Comparison of ENCODE assay signal across 8 cellular contexts in the genomic region with DNA sequence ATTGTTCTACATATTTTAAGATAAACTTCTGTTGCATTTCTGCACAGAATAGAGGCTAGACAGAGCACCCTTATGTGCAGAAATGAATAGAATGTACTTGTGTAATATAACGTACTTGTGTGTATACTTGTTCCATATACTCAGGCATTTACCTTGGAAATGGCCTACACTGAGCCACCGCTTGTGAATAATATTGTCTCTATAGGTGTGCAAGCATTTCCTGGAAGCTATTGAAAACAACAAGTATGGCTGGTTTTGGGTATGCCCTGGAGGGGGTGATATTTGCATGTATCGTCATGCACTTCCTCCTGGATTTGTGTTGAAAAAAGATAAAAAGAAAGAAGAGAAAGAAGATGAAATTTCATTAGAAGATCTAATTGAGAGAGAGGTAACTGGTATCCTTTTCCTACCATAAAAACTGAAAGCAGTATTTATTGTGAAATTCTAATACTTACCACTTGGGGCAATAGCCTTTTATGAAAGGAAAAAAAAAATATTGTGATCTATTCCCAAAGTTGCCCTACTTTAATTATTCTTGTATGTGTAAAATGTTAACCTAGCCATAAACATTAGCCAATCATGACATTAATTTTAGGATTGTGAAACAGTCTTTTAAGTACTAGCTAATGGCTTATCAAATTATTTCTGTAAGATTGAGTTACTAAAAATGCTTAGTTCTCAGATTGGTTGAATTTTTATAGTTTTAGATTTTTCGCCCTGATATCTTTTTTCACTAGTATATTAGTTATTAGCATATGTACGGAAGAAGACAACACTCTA. TPM values are rescaled to one million over a fixed set of nuclear protein-coding genes. Genes with fewer than 3 reads are reported as not detected.
DNase-seq lines count a peak whose midpoint lies in the region; ATAC-seq, FAIRE-seq and TF ChIP-seq lines count a peak whose summit lies in the region.

No MANE protein-coding gene starts in this region.

- BruUV-seq in A673 (replicated peaks; lab: Mats Ljungman, UMichigan) (no TSS peak), PC-9 (replicated peaks; lab: Mats Ljungman, UMichigan) (no TSS peak)

- TF ChIP-seq EP300 in ovary (IDR thresholded peaks at IDR 0.05) = no peak

- intact Hi-C loops in A673 (cut with micrococcal nuclease; ENCODE audit: unreplicated experiment) = loop anchor here (1.0 to 10.0 kb wide), 3 partner anchors 137 to 951 kb away; no protein-coding TSS in a partner anchor
- intact Hi-C loops in PC-9 (cut with micrococcal nuclease; ENCODE audit: unreplicated experiment) = loop anchor here (1.0 kb wide), 2 partner anchors 137 to 277 kb away; no protein-coding TSS in a partner anchor
- intact Hi-C loops in ovary (cut with DNase I) = loop anchor here in 1 of 4 donors (5.0 kb wide), 1 partner anchor 138 kb away; no protein-coding TSS in a partner anchor

- POLR2A ChIA-PET in A673 (lab: Charles Lee; ENCODE audit: low non-redundant PET) = no interaction called here
- POLR2A ChIA-PET in PC-9 (lab: Charles Lee; ENCODE audit: unreplicated experiment) = no interaction called here

- TF ChIP-seq POLR2A in ovary (IDR thresholded peaks at IDR 0.05) = no peak

- H3K36me3 ChIP-seq in A673 (ENCODE audit: insufficient read depth, low read length, poor library complexity, severe bottlenecking) (peaks cover 83% of the 10 kb centered on the region), PC-9 (ENCODE audit: low read depth) (peaks cover 23% of the 10 kb centered on the region), ovary (no peaks in the 10 kb centered on the region)

- DNase-seq in A673 (ENCODE audit: low spot score) = peak; percentile 62
- DNase-seq in PC-9 = no peak
- no peak for DNase-seq in ovary
- DNase-seq in NCI-H1930 (lab: John Stamatoyannopoulos, UW) = no peak

- TF ChIP-seq CTCF in A673 (conservative IDR thresholded peaks at IDR 0.05; ENCODE audit: low read depth, low read length) (peak; percentile 71), GM12875 (IDR thresholded peaks at IDR 0.05; ENCODE audit: borderline replicate concordance, insufficient read depth, low read depth, low read length) (0 out of 2 replicates have a peak, but pooled peaks have one; percentile 8), PC-9 (conservative IDR thresholded peaks at IDR 0.05) (peak; percentile 75), ovary (IDR thresholded peaks at IDR 0.05) (peak in 2 of 3 donors; percentile 29 to 30)

- H3K27ac ChIP-seq in A673 (ENCODE audit: low read depth, low read length, poor library complexity, severe bottlenecking) = no peak overlapping the region
- H3K27ac ChIP-seq in PC-9 = no peak overlapping the region
- H3K27ac ChIP-seq in ovary = no peak overlapping the region

- H3F3A ChIP-seq in PC-9 (ENCODE audit: insufficient read depth, low read depth) = peaks cover 8% of the 10 kb centered on the region

- H3K4me1 ChIP-seq in A673 (ENCODE audit: insufficient read depth, low read length, poor library complexity, severe bottlenecking) (no peaks in the 10 kb centered on the region), PC-9 (replicated peaks; ENCODE audit: insufficient read depth) (no peaks in the 10 kb centered on the region), ovary (ENCODE audit: insufficient read depth) (no peaks in the 10 kb centered on the region)

- H4K20me1 ChIP-seq in PC-9 (ENCODE audit: insufficient read depth) = peaks cover 11% of the 10 kb centered on the region

- CTCF ChIA-PET in A673 (lab: Charles Lee) = interaction anchor here (1.4 kb wide), 1 partner anchor 136 kb away, joined by 5 read pairs; no protein-coding TSS in a partner anchor
- CTCF ChIA-PET in PC-9 (lab: Charles Lee) = interaction anchor here (0.7 to 1.2 kb wide), 2 partner anchors 138 to 723 kb away, joined by 3 to 4 read pairs; no protein-coding TSS in a partner anchor

- H3K79me2 ChIP-seq in PC-9 (ENCODE audit: low read depth) = 0 out of 2 replicates have a peak, but pooled peaks cover 3% of the 10 kb centered on the region

- no peaks in the 10 kb centered on the region for H3K9me2 ChIP-seq in PC-9 (ENCODE audit: insufficient read depth)

- FAIRE-seq in endometrium (lab: Jason Lieb, UNC) = peak; percentile 86

- H2AFZ ChIP-seq in PC-9 = no peak overlapping the region

- H3K4me2 ChIP-seq in PC-9 = no peak overlapping the region

- H3K4me3 ChIP-seq in A673 (ENCODE audit: low read depth, low read length, poor library complexity, severe bottlenecking) = no peak overlapping the region
- H3K4me3 ChIP-seq in GM12875 (ENCODE audit: low read depth, low read length) = no peak overlapping the region
- H3K4me3 ChIP-seq in PC-9 = no peak overlapping the region
- H3K4me3 ChIP-seq in ovary = no peak overlapping the region

- ATAC-seq in HG03378 (IDR thresholded peaks at IDR 0.05; ENCODE audit: unreplicated experiment) (peak; percentile 59), HG02852 (IDR thresholded peaks at IDR 0.05; ENCODE audit: unreplicated experiment) (no peak)

- H3K27me3 ChIP-seq in A673 (replicated peaks; ENCODE audit: insufficient read depth, low read depth, low read length, poor library complexity) = no peaks in the 10 kb centered on the region
- H3K27me3 ChIP-seq in PC-9 (ENCODE audit: insufficient read depth, low read depth) = no peaks in the 10 kb centered on the region
- no peaks in the 10 kb centered on the region for H3K27me3 ChIP-seq in ovary

- H3K9me3 ChIP-seq in A673 (ENCODE audit: low read depth, low read length, poor library complexity, severe bottlenecking) (no peaks in the 10 kb centered on the region), PC-9 (ENCODE audit: insufficient read depth, low read depth) (no peaks in the 10 kb centered on the region), ovary (no peaks in the 10 kb centered on the region)

- 68 to 74% (median 69%) methylated on average over 5 of the region's 5 CpGs for WGBS in ovary, 3 donors

RNA-seq across cellular contexts. Expression of a gene that starts 18.0 kb away (rescaled TPM):
- total RNA-seq in A673 (2021) (86.1 and 95.1 TPM in 2 replicates), PC-9 (2021) (35.2 and 42.5 TPM in 2 replicates), ovary (10 to 100 TPM; 36.1 to 58.8 (median 42.7) TPM)
- polyA plus RNA-seq in ovary = 10 to 100 TPM; 37.2 to 51.9 TPM

Comparison
In these comparisons a context has a peak if more than half of its experiments do, and no peak if none do; other contexts are left out.
1. CTCF ChIP-seq: peak in every context shown above with its lines; median percentile 75 in PC-9; 71 in A673; 30 in ovary; 8 in GM12875.